In the genomic region with DNA sequence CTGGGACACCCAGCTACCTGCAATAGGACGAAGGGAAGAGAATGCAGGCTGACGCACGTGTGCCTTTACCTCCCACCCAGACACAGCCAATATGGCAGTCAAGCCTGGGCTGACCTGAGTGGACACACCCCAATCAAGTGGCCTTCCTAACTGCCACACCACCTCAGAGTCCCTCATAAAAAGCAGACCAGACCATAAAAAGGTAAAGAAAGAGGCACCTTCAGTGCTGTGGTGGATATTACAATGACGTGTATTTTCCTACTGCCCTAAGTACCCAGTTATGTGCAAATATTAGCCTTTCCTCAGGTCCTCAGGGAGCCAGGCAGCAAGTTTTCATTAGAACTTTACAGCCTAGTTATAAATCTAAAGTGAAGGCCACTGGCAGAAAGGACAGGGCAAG, we compare ENCODE assay signal across 28 cellular contexts.
"Had no signal": no experiment of that assay in that cellular context is flagged by ENCODE, and none has a peak within 500 bp of the region (broad histone marks: within the 10 kb centered on the region; RNA-seq: fewer than 3 reads in every experiment).

No MANE protein-coding gene starts in this region.

- H3K9me3 ChIP-seq: colonic mucosa, esophagus muscularis mucosa, gastroesophageal sphincter, heart right ventricle, ovary, psoas muscle, sigmoid colon, testis, tibial artery had no signal

- H3K27ac Mint-ChIP-seq: dendritic cell treated with granulocyte-macrophage colony-stimulating factor and Interleukin-4, amounts not matched to agents 40 ng/mL and 50 ng/mL, for 4 days; mesothelial cell of epicardium; naive thymus-derived CD4-positive, alpha-beta T cell; nephron; neural progenitor cell; stimulated activated effector memory CD8-positive, alpha-beta T cell treated with anti-CD3 and anti-CD28 coated beads, Interleukin-12 subunit alpha, Interleukin-12 subunit beta, amount 100 ng/mL, for 72 hours; type B pancreatic cell had no signal

- H3K4me2 ChIP-seq: neural progenitor cell had no signal

- H3K4me1 Mint-ChIP-seq: mesothelial cell of epicardium; naive thymus-derived CD4-positive, alpha-beta T cell; stimulated activated effector memory CD8-positive, alpha-beta T cell treated with anti-CD3 and anti-CD28 coated beads, Interleukin-12 subunit alpha, Interleukin-12 subunit beta, amount 100 ng/mL, for 72 hours had no signal

- H3K9me3 Mint-ChIP-seq: dendritic cell treated with granulocyte-macrophage colony-stimulating factor and Interleukin-4, amounts not matched to agents 40 ng/mL and 50 ng/mL, for 4 days; mesothelial cell of epicardium; stimulated activated effector memory CD8-positive, alpha-beta T cell treated with anti-CD3 and anti-CD28 coated beads, Interleukin-12 subunit alpha, Interleukin-12 subunit beta, amount 100 ng/mL, for 72 hours had no signal

- H3K36me3 ChIP-seq: colonic mucosa, esophagus muscularis mucosa, gastroesophageal sphincter, heart right ventricle, neural progenitor cell, ovary, sigmoid colon, tibial artery had no signal

- DNase-seq: colonic mucosa; effector memory CD4-positive, alpha-beta T cell; foreskin keratinocyte; heart right ventricle; hypothalamus; mesenchymal stem cell; naive thymus-derived CD4-positive, alpha-beta T cell; nucleus accumbens; ovary; posterior cingulate gyrus; psoas muscle; right cardiac atrium; sigmoid colon; stimulated activated CD4-positive, alpha-beta T cell treated with anti-CD3 and anti-CD28 coated beads, Interleukin-2, amount 100 ng/mL, for 24 hours; stimulated activated CD4-positive, alpha-beta T cell treated with anti-CD3 and anti-CD28 coated beads, Interleukin-4, amount 100 ng/mL, for 24 hours; stimulated activated naive CD8-positive, alpha-beta T cell treated with anti-CD3 and anti-CD28 coated beads, Interleukin-15, Interleukin-2, amounts not matched to agents 100 U/mL and 50 U/mL, for 24 hours; substantia nigra; testis; tibial artery had no signal

- H3K36me3 Mint-ChIP-seq: mesothelial cell of epicardium; naive thymus-derived CD4-positive, alpha-beta T cell; stimulated activated effector memory CD8-positive, alpha-beta T cell treated with anti-CD3 and anti-CD28 coated beads, Interleukin-12 subunit alpha, Interleukin-12 subunit beta, amount 100 ng/mL, for 72 hours; type B pancreatic cell had no signal

- H3K4me3 ChIP-seq: colonic mucosa, esophagus muscularis mucosa, gastroesophageal sphincter, heart right ventricle, neural progenitor cell, ovary, psoas muscle, sigmoid colon, testis, tibial artery had no signal

- H2AFZ ChIP-seq: neural progenitor cell had no signal

- H3K4me3 Mint-ChIP-seq: dendritic cell treated with granulocyte-macrophage colony-stimulating factor and Interleukin-4, amounts not matched to agents 40 ng/mL and 50 ng/mL, for 4 days; mesothelial cell of epicardium; naive thymus-derived CD4-positive, alpha-beta T cell; nephron; neural progenitor cell; stimulated activated effector memory CD8-positive, alpha-beta T cell treated with anti-CD3 and anti-CD28 coated beads, Interleukin-12 subunit alpha, Interleukin-12 subunit beta, amount 100 ng/mL, for 72 hours; type B pancreatic cell had no signal

- H3K4me1 ChIP-seq: colonic mucosa, esophagus muscularis mucosa, gastroesophageal sphincter, heart right ventricle, psoas muscle, sigmoid colon, testis, tibial artery had no signal

- ATAC-seq: foreskin keratinocyte; gastroesophageal sphincter; heart right ventricle; left lobe of liver; naive thymus-derived CD4-positive, alpha-beta T cell; psoas muscle; right cardiac atrium; stimulated activated effector memory CD8-positive, alpha-beta T cell treated with anti-CD3 and anti-CD28 coated beads, Interleukin-12 subunit alpha, Interleukin-12 subunit beta, amount 100 ng/mL, for 72 hours; stimulated activated naive CD8-positive, alpha-beta T cell treated with anti-CD3 and anti-CD28 coated beads, Interleukin-15, Interleukin-2, amounts not matched to agents 100 U/mL and 50 U/mL, for 24 hours had no signal

- H3K27ac ChIP-seq: colonic mucosa, esophagus muscularis mucosa, foreskin keratinocyte, gastroesophageal sphincter, heart right ventricle, neural progenitor cell, ovary, psoas muscle, sigmoid colon, testis, tibial artery had no signal

- H3K27me3 ChIP-seq: colonic mucosa, foreskin keratinocyte, neural progenitor cell, ovary, sigmoid colon, testis, tibial artery had no signal

- H3K9ac ChIP-seq: neural progenitor cell had no signal
